8 cellular contexts compared by ENCODE assay signal in genomic region chr10:7410306-7410799, GRCh38. TPM values are rescaled to one million over a fixed set of nuclear protein-coding genes. Genes with fewer than 3 reads are reported as not detected.
DNase-seq lines count a peak whose midpoint lies in the region; ATAC-seq and TF ChIP-seq lines count a peak whose summit lies in the region.

No MANE protein-coding gene starts in this region.

- peak overlapping the region; percentile 88 for H3K9ac ChIP-seq in OCI-LY3 (ENCODE audit: low read length)
- peak overlapping the region; percentile 64; the same call in 1 of the 2 replicates for H3K9ac ChIP-seq in iPS-20b (ENCODE audit: low read depth, low read length)

- no peak for ATAC-seq in HG02759 (IDR thresholded peaks at IDR 0.05; ENCODE audit: unreplicated experiment)

- H3K4me2 ChIP-seq in OCI-LY3 (ENCODE audit: low read length), result peak overlapping the region; percentile 90

- H3K27ac ChIP-seq in OCI-LY3 (ENCODE audit: low read length), result peak overlapping the region; percentile 65
- H3K27ac ChIP-seq in ascending aorta, result peak overlapping the region in 1 of 2 donors; percentile 41
- H3K27ac ChIP-seq in iPS-20b (ENCODE audit: low read length), result no peak overlapping the region

- peak; percentile 42 for DNase-seq in G401 (ENCODE audit: low spot score)
- no peak for DNase-seq in ascending aorta (ENCODE audit: low spot score in 2 of 2)
- peak; percentile 40 for DNase-seq in stimulated activated CD4-positive, alpha-beta T cell treated with anti-CD3 and anti-CD28 coated beads, Interleukin-12 subunit alpha, Interleukin-12 subunit beta, amount 100 ng/mL, for 4 hours
- DNase-seq in cerebellar nuclear complex (lab: John Stamatoyannopoulos, UW), result no peak
- DNase-seq in 8988T, result no peak

- peaks cover 4% of the 10 kb centered on the region for H3K4me1 ChIP-seq in OCI-LY3 (ENCODE audit: low read length)
- H3K4me1 ChIP-seq in ascending aorta, result peaks cover 0 to 10% of the 10 kb centered on the region in 2 donors
- peaks cover 5% of the 10 kb centered on the region; the same call in 1 of the 2 replicates for H3K4me1 ChIP-seq in iPS-20b (ENCODE audit: insufficient read depth, low read length)

- H3K79me2 ChIP-seq in OCI-LY3 (ENCODE audit: low read length), result peaks cover 55% of the 10 kb centered on the region

- H3K36me3 ChIP-seq in OCI-LY3 (replicated peaks; ENCODE audit: low read depth, low read length) (no peaks in the 10 kb centered on the region), ascending aorta (no peaks in the 10 kb centered on the region), iPS-20b (ENCODE audit: insufficient read depth, low read depth, low read length) (no peaks in the 10 kb centered on the region)

- H3K4me3 ChIP-seq in OCI-LY3 (ENCODE audit: low read length) (peak overlapping the region; percentile 100), ascending aorta (peak overlapping the region; percentile 65 to 72), iPS-20b (ENCODE audit: low read length) (peak overlapping the region; percentile 74)

- H4K20me1 ChIP-seq in OCI-LY3 (ENCODE audit: insufficient read depth, low read length), result peaks cover 27% of the 10 kb centered on the region

- TF ChIP-seq CTCF in OCI-LY3 (IDR thresholded peaks at IDR 0.05; ENCODE audit: low read depth, low read length), result no peak
- no peak for TF ChIP-seq CTCF in ascending aorta (IDR thresholded peaks at IDR 0.05)

- in situ Hi-C loops in G401 (cut with HindIII; ENCODE audit: low sequenced_read_pairs), result no loop called here

- no peaks in the 10 kb centered on the region for H3K27me3 ChIP-seq in OCI-LY3 (ENCODE audit: low read depth, low read length)
- peaks cover 5% of the 10 kb centered on the region for H3K27me3 ChIP-seq in ascending aorta
- H3K27me3 ChIP-seq in iPS-20b (ENCODE audit: insufficient read depth, low read length), result peaks cover 91% of the 10 kb centered on the region

- intact Hi-C loops in ascending aorta (cut with DNase I), result no loop called here

- peak overlapping the region; percentile 78 for H2AFZ ChIP-seq in OCI-LY3 (ENCODE audit: low read depth, low read length)

- H3K9me3 ChIP-seq in OCI-LY3 (ENCODE audit: insufficient read depth, low read length) (no peaks in the 10 kb centered on the region), ascending aorta (no peaks in the 10 kb centered on the region), iPS-20b (ENCODE audit: insufficient read depth, low read depth, low read length) (no peaks in the 10 kb centered on the region; the same call in 1 of the 2 replicates)

RNA-seq across cellular contexts. Expression of gene SFMBT2, which starts 0.5 kb away (rescaled TPM):
- 0.06 TPM in 1 of 2 replicates, not detected in the other for total RNA-seq in G401 (2014; rRNA removed; shearing (Covaris generic))
- 2.2 TPM for total RNA-seq in ascending aorta

Comparison
In these comparisons a context has a peak if more than half of its experiments do, and no peak if none do; other contexts are left out.
1. DNase-seq: peak in G401 (single experiment) and stimulated activated CD4-positive, alpha-beta T cell treated with anti-CD3 and anti-CD28 coated beads, Interleukin-12 subunit alpha, Interleukin-12 subunit beta, amount 100 ng/mL, for 4 hours (single experiment); none in ascending aorta (0 of 2), cerebellar nuclear complex (0 of 2) and 8988T (single experiment).
2. Peak in every context shown above with its lines, with median percentiles within 50 percentile points of each other: H3K4me3 ChIP-seq.